Comparison of ENCODE assay signal across 8 cellular contexts in genomic region chr12:98644712-98645571, GRCh38. TPM values are rescaled to one million over a fixed set of nuclear protein-coding genes. Genes with fewer than 3 reads are reported as not detected.
A peak's percentile ranks its signal among the peaks of the same experiment; 100 is the strongest.
DNase-seq lines count a peak whose midpoint lies in the region; ATAC-seq and TF ChIP-seq lines count a peak whose summit lies in the region.

Gene APAF1, plus strand, starts transcription at chr12:98645290. Its CDS starts 3,070 bp downstream, at chr12:98648360.
A gene with protein sequence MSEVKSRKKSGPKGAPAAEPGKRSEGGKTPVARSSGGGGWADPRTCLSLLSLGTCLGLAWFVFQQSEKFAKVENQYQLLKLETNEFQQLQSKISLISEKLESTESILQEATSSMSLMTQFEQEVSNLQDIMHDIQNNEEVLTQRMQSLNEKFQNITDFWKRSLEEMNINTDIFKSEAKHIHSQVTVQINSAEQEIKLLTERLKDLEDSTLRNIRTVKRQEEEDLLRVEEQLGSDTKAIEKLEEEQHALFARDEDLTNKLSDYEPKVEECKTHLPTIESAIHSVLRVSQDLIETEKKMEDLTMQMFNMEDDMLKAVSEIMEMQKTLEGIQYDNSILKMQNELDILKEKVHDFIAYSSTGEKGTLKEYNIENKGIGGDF (minus strand): TSS chr12:98644788. CDS start chr12:98644701, 87 bp downstream.

- H3K4me1 Mint-ChIP-seq in activated CD4-positive, alpha-beta T cell treated with anti-CD3 and anti-CD28 coated beads, Interleukin-2, amount 10 ng/mL, durations not matched to agents 24 days and 14 days, result peaks cover 21% of the 10 kb centered on the region

- peak within 1 kb of the TSS; percentile 92 for H3K4me3 Mint-ChIP-seq in activated CD4-positive, alpha-beta T cell treated with anti-CD3 and anti-CD28 coated beads, Interleukin-2, amount 10 ng/mL, durations not matched to agents 24 days and 14 days

- H3K27ac Mint-ChIP-seq in activated CD4-positive, alpha-beta T cell treated with anti-CD3 and anti-CD28 coated beads, Interleukin-2, amount 10 ng/mL, durations not matched to agents 24 days and 14 days, result peak within 1 kb of the TSS; percentile 95

- no peak for TF ChIP-seq CTCF in coronary artery (IDR thresholded peaks at IDR 0.05)

- no peaks in the 10 kb centered on the region for H3K27me3 Mint-ChIP-seq in activated CD4-positive, alpha-beta T cell treated with anti-CD3 and anti-CD28 coated beads, Interleukin-2, amount 10 ng/mL, durations not matched to agents 24 days and 14 days

- peak within 1 kb of the TSS; percentile 81 to 88 for H3K27ac ChIP-seq in coronary artery

- intact Hi-C loops in activated CD4-positive, alpha-beta T cell treated with anti-CD3 and anti-CD28 coated beads, Interleukin-2, amount 10 ng/mL, durations not matched to agents 24 days and 14 days (cut with micrococcal nuclease), result loop anchor here (1.0 to 10.0 kb wide), 7 partner anchors 9 to 1560 kb away; partner anchors contain the start of genes ACTR6 and SLC25A3
- intact Hi-C loops in left colon (cut with DNase I, micrococcal nuclease), result loop anchor here in 1 of 2 donors (10.0 kb wide), 1 partner anchor 50 kb away; the partner anchor contains the start of gene SLC25A3

- H3K9me3 Mint-ChIP-seq in activated CD4-positive, alpha-beta T cell treated with anti-CD3 and anti-CD28 coated beads, Interleukin-2, amount 10 ng/mL, durations not matched to agents 24 days and 14 days, result no peaks in the 10 kb centered on the region

- peak; percentile 82 for ATAC-seq in GM19351 (IDR thresholded peaks at IDR 0.05; ENCODE audit: unreplicated experiment)
- ATAC-seq in HG03520 (IDR thresholded peaks at IDR 0.05; ENCODE audit: unreplicated experiment), result peak; percentile 81
- ATAC-seq in left colon, result peak; percentile 96

- H3K36me3 Mint-ChIP-seq in activated CD4-positive, alpha-beta T cell treated with anti-CD3 and anti-CD28 coated beads, Interleukin-2, amount 10 ng/mL, durations not matched to agents 24 days and 14 days (ENCODE audit: low read depth), result peaks cover 28% of the 10 kb centered on the region

- DNase-seq in C1 segment of cervical spinal cord (lab: John Stamatoyannopoulos, UW) (peak; percentile 67 to 97 (median 90)), NCI-H526 treated with DMSO at 0.1 percent for 48 hours (lab: John Stamatoyannopoulos, UW) (peak; percentile 90), coronary artery (ENCODE audit: low spot score) (peak; percentile 97), left colon (peak; percentile 97 to 99)
- peak; percentile 99 for DNase-seq in activated CD4-positive, alpha-beta T cell treated with anti-CD3 and anti-CD28 coated beads, Interleukin-2, amount 10 ng/mL, durations not matched to agents 24 days and 14 days
- peak; percentile 93 to 97 for DNase-seq in stimulated activated CD4-positive, alpha-beta T cell treated with anti-CD3 and anti-CD28 coated beads, Interleukin-1b, Interleukin-23, amount 100 ng/mL, for 4 hours (ENCODE audit: low read depth in 2 of 2)

- peak within 1 kb of the TSS; percentile 78 for H3K4me3 ChIP-seq in coronary artery

RNA-seq across cellular contexts. Expression of gene APAF1, which starts in this region (rescaled TPM):
- 19.9 and 20.7 TPM in 2 replicates for total RNA-seq in activated CD4-positive, alpha-beta T cell treated with anti-CD3 and anti-CD28 coated beads, Interleukin-2, amount 10 ng/mL, durations not matched to agents 24 days and 14 days
- 10 to 100 TPM; 34.8 to 38.9 TPM for total RNA-seq in left colon

RNA-seq across cellular contexts. Expression of the second gene that starts in this region (rescaled TPM):
- total RNA-seq in activated CD4-positive, alpha-beta T cell treated with anti-CD3 and anti-CD28 coated beads, Interleukin-2, amount 10 ng/mL, durations not matched to agents 24 days and 14 days, result 35.0 and 36.9 TPM in 2 replicates
- 1 to 10 TPM; 2.2 to 4.9 TPM for total RNA-seq in left colon

Comparison
In these comparisons a context has a peak if more than half of its experiments do, and no peak if none do; other contexts are left out.
1. Peak in every context shown above with its lines: DNase-seq, ATAC-seq, H3K4me3 ChIP-seq and H3K27ac ChIP-seq.